15 cellular contexts compared by ENCODE assay signal in genomic region chr6:71908162-71908765, GRCh38. TPM values are rescaled to one million over a fixed set of nuclear protein-coding genes. Genes with fewer than 3 reads are reported as not detected.
A peak's percentile ranks its signal among the peaks of the same experiment; 100 is the strongest.
DNase-seq lines count a peak whose midpoint lies in the region; ATAC-seq and TF ChIP-seq lines count a peak whose summit lies in the region.
"Had no signal": no experiment of that assay in that cellular context is flagged by ENCODE, and none has a peak within 500 bp of the region (broad histone marks: within the 10 kb centered on the region; RNA-seq: fewer than 3 reads in every experiment).

No MANE protein-coding gene starts in this region.

- no peak overlapping the region for H3K4me2 ChIP-seq in mesendoderm (ENCODE audit: low read length)

- H3K27me3 ChIP-seq in mesendoderm (ENCODE audit: insufficient read depth, low read length, poor library complexity): no peaks in the 10 kb centered on the region
- H3K27me3 ChIP-seq: neutrophil, upper lobe of right lung had no signal

- H3K9ac ChIP-seq in mesendoderm (ENCODE audit: low read length): no peak overlapping the region

- H2BK120ac ChIP-seq in mesendoderm (ENCODE audit: low read depth, low read length): no peak overlapping the region

- H3K36me3 ChIP-seq in mesendoderm (ENCODE audit: control insufficient read depth, insufficient read depth, low read length): no peaks in the 10 kb centered on the region
- H3K36me3 ChIP-seq: neutrophil, upper lobe of right lung had no signal

- no peak overlapping the region for H2BK15ac ChIP-seq in mesendoderm (replicated peaks; ENCODE audit: low read depth)

- CTCF ChIA-PET in HEK293T (lab: Yijun Ruan, JAX): no interaction called here

- no peak overlapping the region for H3K56ac ChIP-seq in mesendoderm (ENCODE audit: low read length)

- no peaks in the 10 kb centered on the region for H3K79me1 ChIP-seq in mesendoderm (ENCODE audit: low read length)

- peak; percentile 91 for ATAC-seq in GM18868 (IDR thresholded peaks at IDR 0.05; ENCODE audit: unreplicated experiment)
- ATAC-seq in GM21576 (IDR thresholded peaks at IDR 0.05; ENCODE audit: unreplicated experiment): peak; percentile 68
- peak; percentile 60 for ATAC-seq in HG03103 (IDR thresholded peaks at IDR 0.05; ENCODE audit: low read depth, unreplicated experiment)
- no peak for ATAC-seq in GM19467 (IDR thresholded peaks at IDR 0.05; ENCODE audit: unreplicated experiment)
- no peak for ATAC-seq in activated CD4-positive, CD25-positive, alpha-beta regulatory T cell treated with anti-CD3 and anti-CD28 coated beads, Interleukin-2, amount 50 U/mL, for 24 hours
- ATAC-seq: HepG2, upper lobe of right lung had no signal

- DNase-seq in mesendoderm: no peak
- DNase-seq in HEK293T (ENCODE audit: extremely low spot score): no peak
- no peak for DNase-seq in activated effector memory CD4-positive, alpha-beta T cell treated with Interleukin-2 at 50 U/mL for 16 hours
- DNase-seq: activated CD4-positive, alpha-beta T cell treated with anti-CD3 and anti-CD28 coated beads, Interleukin-2, amount 50 U/mL, for 1 hour; stimulated activated naive B cell treated with anti-CD40 and anti-IgM and Interleukin-4, amounts not matched to agents 10 μg/mL and 1 μg/mL and 100 μg/mL, for 72 hours; upper lobe of right lung had no signal

- no peak overlapping the region for H3K27ac ChIP-seq in mesendoderm (ENCODE audit: low read depth, low read length)
- H3K27ac ChIP-seq: C4-2B, epithelial cell of prostate, neutrophil, upper lobe of right lung had no signal

- H3K4me1 ChIP-seq in mesendoderm (ENCODE audit: control insufficient read depth, low read depth, low read length): no peaks in the 10 kb centered on the region
- H3K4me1 ChIP-seq: upper lobe of right lung had no signal

- peak overlapping the region; percentile 70 for H3K4ac ChIP-seq in mesendoderm (ENCODE audit: low read depth, low read length)

- POLR2A ChIA-PET in HEK293T (lab: Yijun Ruan, JAX): no interaction called here

- WGBS in mesendoderm (ENCODE audit: extremely low coverage, insufficient coverage, low lambda C conversion rate): no CpG with 5 or more reads among the region's 4 CpGs

- no peak overlapping the region for H2BK5ac ChIP-seq in mesendoderm (ENCODE audit: low read length)

- H4K5ac ChIP-seq in mesendoderm (ENCODE audit: low read length): no peak overlapping the region

- no peaks in the 10 kb centered on the region for H3K79me2 ChIP-seq in mesendoderm (ENCODE audit: control insufficient read depth, insufficient read depth, low read length)

- no peak overlapping the region for H3K4me3 ChIP-seq in mesendoderm (ENCODE audit: low read length)
- H3K4me3 ChIP-seq: upper lobe of right lung had no signal

- no peak overlapping the region for H4K8ac ChIP-seq in mesendoderm (ENCODE audit: low read depth, low read length)

- H2AK5ac ChIP-seq in mesendoderm (ENCODE audit: low read length): no peak overlapping the region

- H3K23ac ChIP-seq in mesendoderm (ENCODE audit: low read length): no peak overlapping the region

- H3K18ac ChIP-seq in mesendoderm (ENCODE audit: low read length): no peak overlapping the region

TF ChIP-seq in HEK293T, 16 proteins besides CTCF, POLR2A, EP300 and RAD21:
- TF ChIP-seq CTBP1 (IDR thresholded peaks at IDR 0.05; ENCODE audit: borderline replicate concordance) (no peak), ARNT (IDR thresholded peaks at IDR 0.05) (no peak), FOXA1 (IDR thresholded peaks at IDR 0.05) (no peak), TARDBP (IDR thresholded peaks at IDR 0.05) (no peak), L3MBTL2 (conservative IDR thresholded peaks at IDR 0.05) (no peak), SUZ12 (IDR thresholded peaks at IDR 0.05) (no peak), HDGF (IDR thresholded peaks at IDR 0.05; ENCODE audit: borderline replicate concordance) (no peak), ELF4 (IDR thresholded peaks at IDR 0.05) (no peak), FOXM1 (IDR thresholded peaks at IDR 0.05; ENCODE audit: borderline replicate concordance) (no peak), LEF1 (IDR thresholded peaks at IDR 0.05; ENCODE audit: borderline replicate concordance) (no peak), ZNF384 (IDR thresholded peaks at IDR 0.05) (no peak), FOXK2 (IDR thresholded peaks at IDR 0.05) (no peak), PKNOX1 (IDR thresholded peaks at IDR 0.05) (no peak)

RNA-seq across cellular contexts. Expression of gene RIMS1, which starts 21.9 kb away (rescaled TPM):
- polyA plus RNA-seq in mesendoderm (2013, experiment 1 of 2): 1.1 TPM
- polyA plus RNA-seq in mesendoderm (2013, experiment 2 of 2): 1.2 TPM
- polyA plus RNA-seq: HepG2 had no signal

Comparison
In these comparisons a context has a peak if more than half of its experiments do, and no peak if none do; other contexts are left out.
1. ATAC-seq: peak in GM18868 (single experiment), GM21576 (single experiment) and HG03103 (single experiment); none in GM19467 (single experiment) and activated CD4-positive, CD25-positive, alpha-beta regulatory T cell treated with anti-CD3 and anti-CD28 coated beads, Interleukin-2, amount 50 U/mL, for 24 hours (0 of 2).